ENCODE assay signal across 1 cellular context in genomic region chr10:89478739-89479116, GRCh38.
TF ChIP-seq lines count a peak whose summit lies in the region.

No MANE protein-coding gene starts in this region.

TF ChIP-seq in HepG2, 621 proteins besides CTCF, POLR2A, EP300 and RAD21:
- TF ChIP-seq ZFYVE20 (CRISPR knock-in tag; IDR thresholded peaks at IDR 0.05; ENCODE audit: borderline replicate concordance, low read depth) (no peak), ZBTB38 (CRISPR knock-in tag; IDR thresholded peaks at IDR 0.05) (no peak), STAG1 (CRISPR knock-in tag; IDR thresholded peaks at IDR 0.05) (no peak), CENPT (CRISPR knock-in tag; IDR thresholded peaks at IDR 0.05; ENCODE audit: low read depth) (no peak), ZFP36L1 (CRISPR knock-in tag; IDR thresholded peaks at IDR 0.05) (no peak), ZFY (CRISPR knock-in tag; IDR thresholded peaks at IDR 0.05) (no peak), ZNF121 (CRISPR knock-in tag; IDR thresholded peaks at IDR 0.05) (no peak), SIX1 (CRISPR knock-in tag; IDR thresholded peaks at IDR 0.05; ENCODE audit: borderline replicate concordance) (no peak), FOXO1 (CRISPR knock-in tag; IDR thresholded peaks at IDR 0.05) (no peak), ZNF329 (CRISPR knock-in tag; IDR thresholded peaks at IDR 0.05; ENCODE audit: low read depth) (no peak), ZZZ3 (CRISPR knock-in tag; IDR thresholded peaks at IDR 0.05; ENCODE audit: borderline replicate concordance) (no peak), THAP9 (CRISPR knock-in tag; IDR thresholded peaks at IDR 0.05; ENCODE audit: borderline replicate concordance) (no peak), RAD51 (IDR thresholded peaks at IDR 0.05; ENCODE audit: borderline replicate concordance) (no peak), ZFP37 (CRISPR knock-in tag; IDR thresholded peaks at IDR 0.05; ENCODE audit: borderline replicate concordance) (no peak)
